Comparison of ENCODE assay signal across 14 cellular contexts in genomic region chr1:56788588-56788987, GRCh38. TPM values are rescaled to one million over a fixed set of nuclear protein-coding genes. Genes with fewer than 3 reads are reported as not detected.
DNase-seq lines count a peak whose midpoint lies in the region; ATAC-seq, FAIRE-seq and TF ChIP-seq lines count a peak whose summit lies in the region.
"Had no signal": no experiment of that assay in that cellular context is flagged by ENCODE, and none has a peak within 500 bp of the region (broad histone marks: within the 10 kb centered on the region; RNA-seq: fewer than 3 reads in every experiment).

No MANE protein-coding gene starts in this region.

- no TSS peak for BruUV-seq in PC-9 (replicated peaks; lab: Mats Ljungman, UMichigan)

- DNase-seq in NCI-H1694 treated with DMSO at 0.1 percent for 48 hours (lab: John Stamatoyannopoulos, UW), result peak; percentile 3
- DNase-seq in NCI-H1694 (lab: John Stamatoyannopoulos, UW), result no peak
- DNase-seq in PC-9, result peak in 1 of 2 experiments; percentile 15
- peak in 4 of 5 donors; percentile 41 to 72 (median 54) for DNase-seq in heart left ventricle
- peak; percentile 46 for DNase-seq in testis
- DNase-seq in GM12891 (ENCODE audit: insufficient read length, low spot score), result no peak
- DNase-seq in MM.1S, result no peak
- DNase-seq: effector memory CD4-positive, alpha-beta T cell; NCI-H524 treated with DMSO at 0.1 percent for 48 hours had no signal

- TF ChIP-seq CTCF in PC-9 (conservative IDR thresholded peaks at IDR 0.05) (no peak), heart left ventricle (IDR thresholded peaks at IDR 0.05) (no peak), testis (IDR thresholded peaks at IDR 0.05) (no peak), MM.1S (IDR thresholded peaks at IDR 0.05; ENCODE audit: low read length) (no peak)

- H3K4me2 ChIP-seq in PC-9, result 0 out of 2 replicates have a peak overlapping the region, but pooled peaks have one; percentile 3
- H3K4me2 ChIP-seq in MM.1S (ENCODE audit: low read depth, low read length), result no peak overlapping the region
- H3K4me2 ChIP-seq: A549 had no signal

- H3K36me3 ChIP-seq in PC-9 (ENCODE audit: low read depth) (no peaks in the 10 kb centered on the region), heart left ventricle (peaks cover 0 to 3% (median 0%) of the 10 kb centered on the region in 9 donors), testis (ENCODE audit: low read depth, missing control alignments) (no peaks in the 10 kb centered on the region), MM.1S (replicated peaks; ENCODE audit: insufficient read depth, low read length) (no peaks in the 10 kb centered on the region)

- H3K9ac ChIP-seq in MM.1S (ENCODE audit: low read length), result no peak overlapping the region

- H3K9me3 ChIP-seq in PC-9 (ENCODE audit: insufficient read depth, low read depth) (no peaks in the 10 kb centered on the region), heart left ventricle (no peaks in the 10 kb centered on the region), testis (no peaks in the 10 kb centered on the region), MM.1S (replicated peaks; ENCODE audit: insufficient read depth, low read length) (no peaks in the 10 kb centered on the region)
- H3K9me3 ChIP-seq: A549 had no signal

- H3K27me3 ChIP-seq in PC-9 (ENCODE audit: insufficient read depth, low read depth), result no peaks in the 10 kb centered on the region
- no peaks in the 10 kb centered on the region for H3K27me3 ChIP-seq in heart left ventricle
- no peaks in the 10 kb centered on the region for H3K27me3 ChIP-seq in testis
- no peaks in the 10 kb centered on the region for H3K27me3 ChIP-seq in MM.1S (replicated peaks; ENCODE audit: insufficient read depth, low read length)

- H2AFZ ChIP-seq in PC-9, result no peak overlapping the region
- no peak overlapping the region for H2AFZ ChIP-seq in MM.1S (ENCODE audit: low read length)

- H3K27ac ChIP-seq in PC-9 (no peak overlapping the region), heart left ventricle (peak overlapping the region in 2 of 12 donors; percentile 1 to 20), testis (no peak overlapping the region), MM.1S (ENCODE audit: low read length) (no peak overlapping the region)
- H3K27ac ChIP-seq: A549 had no signal

- H4K20me1 ChIP-seq in PC-9 (ENCODE audit: insufficient read depth) (no peaks in the 10 kb centered on the region), MM.1S (ENCODE audit: insufficient read depth, low read length) (no peaks in the 10 kb centered on the region)

- no peak for FAIRE-seq in GM12891 (lab: Jason Lieb, UNC)
- FAIRE-seq: A549, GM19239, keratinocyte had no signal

- H3K9me2 ChIP-seq in PC-9 (ENCODE audit: insufficient read depth) (no peaks in the 10 kb centered on the region), MM.1S (replicated peaks; ENCODE audit: insufficient read depth, low read length) (no peaks in the 10 kb centered on the region)

- intact Hi-C loops in PC-9 (cut with micrococcal nuclease; ENCODE audit: unreplicated experiment) (no loop called here), heart left ventricle (cut with DNase I) (no loop called here), testis (cut with DNase I; ENCODE audit: low total_unique reads) (no loop called here)

- WGBS in heart left ventricle, 4 donors, result 6 to 12% (median 9%) methylated on average over 6 of the region's 6 CpGs
- WGBS in testis, 2 donors, result 44 to 66% methylated on average over 6 of the region's 6 CpGs

- CTCF ChIA-PET in PC-9 (lab: Charles Lee), result no interaction called here

- peak; percentile 9 to 83 (median 72) for ATAC-seq in heart left ventricle
- ATAC-seq in GM21529 (IDR thresholded peaks at IDR 0.05; ENCODE audit: unreplicated experiment), result no peak
- ATAC-seq: A549 had no signal

- no peaks in the 10 kb centered on the region for H3K79me2 ChIP-seq in PC-9 (ENCODE audit: low read depth)
- no peaks in the 10 kb centered on the region for H3K79me2 ChIP-seq in MM.1S (ENCODE audit: low read length)

- H3K4me1 ChIP-seq in PC-9 (replicated peaks; ENCODE audit: insufficient read depth) (no peaks in the 10 kb centered on the region), heart left ventricle (peaks cover 0 to 18% (median 10%) of the 10 kb centered on the region in 12 donors), testis (no peaks in the 10 kb centered on the region), MM.1S (ENCODE audit: low read length) (no peaks in the 10 kb centered on the region)
- H3K4me1 ChIP-seq: A549 had no signal

- POLR2A ChIA-PET in PC-9 (lab: Charles Lee; ENCODE audit: unreplicated experiment), result no interaction called here

- H3F3A ChIP-seq in PC-9 (ENCODE audit: insufficient read depth, low read depth), result no peaks in the 10 kb centered on the region
- H3F3A ChIP-seq in MM.1S (ENCODE audit: insufficient read depth, low read length), result no peaks in the 10 kb centered on the region

- no peak overlapping the region for H3K4me3 ChIP-seq in PC-9
- no peak overlapping the region for H3K4me3 ChIP-seq in heart left ventricle
- no peak overlapping the region for H3K4me3 ChIP-seq in testis
- no peak overlapping the region for H3K4me3 ChIP-seq in MM.1S (ENCODE audit: low read length)
- H3K4me3 ChIP-seq: A549 had no signal

- TF ChIP-seq POLR2A in heart left ventricle (IDR thresholded peaks at IDR 0.05) (no peak), testis (IDR thresholded peaks at IDR 0.05) (no peak), GM12891 (IDR thresholded peaks at IDR 0.05; ENCODE audit: low read depth, low read length) (no peak)

TF ChIP-seq in GM12891, 5 proteins besides CTCF, POLR2A, EP300 and RAD21:
- TF ChIP-seq PAX5 (IDR thresholded peaks at IDR 0.05; ENCODE audit: insufficient read depth, low read length, severe bottlenecking) (no peak), POU2F2 (IDR thresholded peaks at IDR 0.05; ENCODE audit: low read depth, low read length) (no peak), TAF1 (IDR thresholded peaks at IDR 0.05; ENCODE audit: low read depth, low read length) (no peak), POLR2AphosphoS5 (IDR thresholded peaks at IDR 0.05; ENCODE audit: low read depth, low read length) (no peak)

RNA-seq across cellular contexts. Expression of gene FYB2, which starts 30.6 kb away (rescaled TPM):
- not detected in 2 replicates for total RNA-seq in PC-9 (2021)
- total RNA-seq in heart left ventricle, result 10 to 100 TPM in 3 of 9 donors, 1 to 10 TPM in 6; 4.9 to 14.5 (median 9.1) TPM
- polyA plus RNA-seq in heart left ventricle, result 10 to 100 TPM in 1 of 2 donors, under 1 TPM in 1; 0.15 to 46.3 TPM
- total RNA-seq in testis, result 1 to 10 TPM; 1.9 to 2.0 TPM
- 4.2 TPM for polyA plus RNA-seq in testis (ENCODE audit: insufficient read depth, low read depth, low replicate concordance)
- polyA plus RNA-seq in GM12891 (2012; ENCODE audit: low read depth, missing spikeins), result not detected
- total RNA-seq: skeletal muscle tissue had no signal
- polyA plus RNA-seq: A549, keratinocyte had no signal

Comparison
In these comparisons a context has a peak if more than half of its experiments do, and no peak if none do; other contexts are left out.
1. DNase-seq: peak in NCI-H1694 treated with DMSO at 0.1 percent for 48 hours (single experiment), heart left ventricle (4 of 5) and testis (single experiment); none in NCI-H1694 (single experiment), GM12891 (single experiment) and MM.1S (single experiment).